1 cellular context compared by ENCODE assay signal in genomic region chr15:101497017-101497416, GRCh38.
TF ChIP-seq lines count a peak whose summit lies in the region.

No MANE protein-coding gene starts in this region.

TF ChIP-seq in WTC11, 78 proteins besides CTCF, POLR2A, EP300 and RAD21 (continued from another document):
- TF ChIP-seq, protein P1, sequence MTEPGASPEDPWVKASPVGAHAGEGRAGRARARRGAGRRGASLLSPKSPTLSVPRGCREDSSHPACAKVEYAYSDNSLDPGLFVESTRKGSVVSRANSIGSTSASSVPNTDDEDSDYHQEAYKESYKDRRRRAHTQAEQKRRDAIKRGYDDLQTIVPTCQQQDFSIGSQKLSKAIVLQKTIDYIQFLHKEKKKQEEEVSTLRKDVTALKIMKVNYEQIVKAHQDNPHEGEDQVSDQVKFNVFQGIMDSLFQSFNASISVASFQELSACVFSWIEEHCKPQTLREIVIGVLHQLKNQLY (CRISPR knock-in tag; IDR thresholded peaks at IDR 0.05), result no peak
- peak; percentile 17; the same call in 1 of the 2 replicates for TF ChIP-seq ZNF423 (CRISPR knock-in tag; IDR thresholded peaks at IDR 0.05)
